In genomic region chr6:30926644-30927043, GRCh38 we compare ENCODE assay signal across 13 cellular contexts. TPM values are rescaled to one million over a fixed set of nuclear protein-coding genes. Genes with fewer than 3 reads are reported as not detected.
DNase-seq lines count a peak whose midpoint lies in the region; ATAC-seq and TF ChIP-seq lines count a peak whose summit lies in the region.
"Had no signal": no experiment of that assay in that cellular context is flagged by ENCODE, and none has a peak within 500 bp of the region (broad histone marks: within the 10 kb centered on the region; RNA-seq: fewer than 3 reads in every experiment).

No MANE protein-coding gene starts in this region.

- H3K27ac ChIP-seq in breast epithelium (no peak overlapping the region), upper lobe of right lung (peak overlapping the region; percentile 80)

- peak; percentile 36 for DNase-seq in MCF 10A (ENCODE audit: unreplicated experiment)
- no peak for DNase-seq in breast epithelium (ENCODE audit: low spot score in 2 of 2)
- DNase-seq in chondrocyte (ENCODE audit: low spot score) = no peak
- no peak for DNase-seq in left lobe of liver (ENCODE audit: low spot score)
- peak; percentile 82 for DNase-seq in upper lobe of right lung
- DNase-seq in stimulated activated CD4-positive, alpha-beta T cell treated with anti-CD3 and anti-CD28 coated beads, Interleukin-4, amount 100 ng/mL, for 4 hours = no peak
- DNase-seq in midbrain (lab: John Stamatoyannopoulos, UW) = no peak
- DNase-seq: activated CD4-positive, alpha-beta T cell treated with anti-CD3 and anti-CD28 coated beads for 1 hour; activated T-cell treated with anti-CD3 and anti-CD28 coated beads, Interleukin-2, amount 50 U/mL, for 24 hours; amygdala; endodermal cell had no signal

- H3K27me3 Mint-ChIP-seq in MCF 10A (ENCODE audit: insufficient read depth, unreplicated experiment) = no peaks in the 10 kb centered on the region
- H3K27me3 Mint-ChIP-seq in chondrocyte (ENCODE audit: low read depth) = no peaks in the 10 kb centered on the region
- H3K27me3 Mint-ChIP-seq: activated T-cell treated with anti-CD3 and anti-CD28 coated beads, Interleukin-2, amount 50 U/mL, for 24 hours had no signal

- no peaks in the 10 kb centered on the region for H3K9me3 Mint-ChIP-seq in MCF 10A (ENCODE audit: unreplicated experiment)
- H3K9me3 Mint-ChIP-seq in chondrocyte (ENCODE audit: low read depth) = peaks cover 12% of the 10 kb centered on the region

- no peak for TF ChIP-seq POLR2A in breast epithelium (IDR thresholded peaks at IDR 0.05)

- intact Hi-C loops in MCF 10A (cut with micrococcal nuclease) (no loop called here), breast epithelium (cut with DNase I; ENCODE audit: low total_unique reads) (no loop called here), upper lobe of right lung (cut with DNase I) (no loop called here)

- H3K4me3 ChIP-seq in breast epithelium (no peak overlapping the region), upper lobe of right lung (no peak overlapping the region)

- H3K4me1 ChIP-seq in breast epithelium = no peaks in the 10 kb centered on the region
- peaks cover 8% of the 10 kb centered on the region for H3K4me1 ChIP-seq in upper lobe of right lung

- TF ChIP-seq CTCF in MCF 10A (IDR thresholded peaks at IDR 0.05; ENCODE audit: unreplicated experiment) (no peak), breast epithelium (IDR thresholded peaks at IDR 0.05) (no peak), chondrocyte (IDR thresholded peaks at IDR 0.05) (no peak), upper lobe of right lung (IDR thresholded peaks at IDR 0.05) (no peak)

- peaks cover 27% of the 10 kb centered on the region for H3K36me3 Mint-ChIP-seq in MCF 10A (ENCODE audit: insufficient read depth, unreplicated experiment)
- H3K36me3 Mint-ChIP-seq in chondrocyte (ENCODE audit: low read depth) = peaks cover 38% of the 10 kb centered on the region

- H3K4me3 Mint-ChIP-seq in MCF 10A (ENCODE audit: unreplicated experiment) = peak overlapping the region; percentile 42
- no peak overlapping the region for H3K4me3 Mint-ChIP-seq in chondrocyte (ENCODE audit: unreplicated experiment)
- H3K4me3 Mint-ChIP-seq: activated T-cell treated with anti-CD3 and anti-CD28 coated beads, Interleukin-2, amount 50 U/mL, for 24 hours; endodermal cell had no signal

- H3K36me3 ChIP-seq in breast epithelium (peaks cover 6% of the 10 kb centered on the region), upper lobe of right lung (peaks cover 47% of the 10 kb centered on the region)

- peaks cover 45% of the 10 kb centered on the region for H3K4me1 Mint-ChIP-seq in MCF 10A (ENCODE audit: insufficient read depth, unreplicated experiment)
- peaks cover 10% of the 10 kb centered on the region for H3K4me1 Mint-ChIP-seq in chondrocyte (ENCODE audit: low read depth)

- no peaks in the 10 kb centered on the region for H3K27me3 ChIP-seq in breast epithelium
- no peaks in the 10 kb centered on the region for H3K27me3 ChIP-seq in upper lobe of right lung

- no TSS peak for BruUV-seq in MCF 10A (replicated peaks; lab: Mats Ljungman, UMichigan)

- ATAC-seq in left lobe of liver (peak; percentile 47), upper lobe of right lung (peak; percentile 91), HG02885 (IDR thresholded peaks at IDR 0.05; ENCODE audit: poor library complexity, unreplicated experiment) (no peak)

- POLR2A ChIA-PET in MCF 10A (lab: Yijun Ruan, JAX) = interaction anchor here (0.6 to 4.1 kb wide), 25 partner anchors 9 to 309 kb away, joined by 3 to 36 read pairs (median 5); partner anchors contain the start of genes DDR1, GTF2H4, MRPS18B and VARS2

- H3K27ac Mint-ChIP-seq in MCF 10A (ENCODE audit: low read depth, unreplicated experiment) (peak overlapping the region; percentile 95), chondrocyte (ENCODE audit: unreplicated experiment) (peak overlapping the region; percentile 54)
- H3K27ac Mint-ChIP-seq: activated T-cell treated with anti-CD3 and anti-CD28 coated beads, Interleukin-2, amount 50 U/mL, for 24 hours; endodermal cell had no signal

- H3K9me3 ChIP-seq in breast epithelium (peaks cover 0 to 7% of the 10 kb centered on the region in 2 donors), upper lobe of right lung (no peaks in the 10 kb centered on the region)

- CTCF ChIA-PET in MCF 10A (lab: Yijun Ruan, JAX) = interaction anchor here (0.7 to 21.4 kb wide), 12 partner anchors 9 to 182 kb away, joined by 3 to 749 read pairs (median 4); partner anchors contain the start of gene VARS2

RNA-seq across cellular contexts. Expression of gene SFTA2, which starts 5.3 kb away (rescaled TPM):
- total RNA-seq in MCF 10A (2022) (not detected in 2 replicates), breast epithelium (not detected), chondrocyte (not detected in 3 replicates), left lobe of liver (not detected), upper lobe of right lung (369 TPM)
- total RNA-seq: endodermal cell, temporal lobe had no signal

RNA-seq across cellular contexts. Expression of gene VARS2, which starts 12.6 kb away (rescaled TPM):
- 38.8 and 52.7 TPM in 2 replicates for total RNA-seq in MCF 10A (2022)
- 10 to 100 TPM; 15.7 to 19.2 (median 16.8) TPM for total RNA-seq in breast epithelium
- 33.1 to 48.0 TPM (median 33.8 TPM) in 3 replicates for total RNA-seq in chondrocyte
- total RNA-seq in left lobe of liver = 28.9 TPM
- 28.7 TPM for total RNA-seq in upper lobe of right lung

RNA-seq across cellular contexts. Expression of gene MUCL3, which starts 14.1 kb away (rescaled TPM):
- not detected in 2 replicates for total RNA-seq in MCF 10A (2022)
- total RNA-seq in breast epithelium = not detected
- total RNA-seq in chondrocyte = 0.07 TPM in 1 of 3 replicates, not detected in the others
- not detected for total RNA-seq in left lobe of liver
- 4.6 TPM for total RNA-seq in upper lobe of right lung
- total RNA-seq: temporal lobe had no signal

RNA-seq across cellular contexts. Expression of gene GTF2H4, which starts 18.6 kb away (rescaled TPM):
- total RNA-seq in MCF 10A (2022) = 30.6 and 33.9 TPM in 2 replicates
- total RNA-seq in breast epithelium = 10 to 100 TPM; 10.4 to 13.4 (median 11.1) TPM
- total RNA-seq in chondrocyte = 39.5 to 54.6 TPM (median 40.1 TPM) in 3 replicates
- total RNA-seq in left lobe of liver = 21.7 TPM
- total RNA-seq in upper lobe of right lung = 44.6 TPM

RNA-seq across cellular contexts. Expression of gene DDR1, which starts 42.3 kb away (rescaled TPM):
- total RNA-seq in MCF 10A (2022) (59.7 and 66.0 TPM in 2 replicates), breast epithelium (100 to 1,000 TPM in 1 of 3 donors, 10 to 100 TPM in 2; 18.1 to 149 (median 72.1) TPM), chondrocyte (112 to 157 TPM (median 117 TPM) in 3 replicates), left lobe of liver (5.1 TPM), upper lobe of right lung (102 TPM)

Comparison
In these comparisons a context has a peak if more than half of its experiments do, and no peak if none do; other contexts are left out.
1. DNase-seq: peak in MCF 10A (single experiment) and upper lobe of right lung (single experiment); none in breast epithelium (0 of 2), chondrocyte (single experiment), left lobe of liver (single experiment), stimulated activated CD4-positive, alpha-beta T cell treated with anti-CD3 and anti-CD28 coated beads, Interleukin-4, amount 100 ng/mL, for 4 hours (0 of 2) and midbrain (single experiment).
2. RNA of gene SFTA2, which starts 5.3 kb away (total RNA-seq): 369 TPM in upper lobe of right lung (single experiment); not detected in left lobe of liver (single experiment), not detected in MCF 10A, not detected in breast epithelium and not detected in chondrocyte; every median in the first group is over 100 times any median in the second.